ENCODE assay signal across 18 cellular contexts in genomic region chr12:68326720-68327119, GRCh38.
"Had no signal": no experiment of that assay in that cellular context is flagged by ENCODE, and none has a peak within 500 bp of the region (broad histone marks: within the 10 kb centered on the region; RNA-seq: fewer than 3 reads in every experiment).

No MANE protein-coding gene starts in this region.

- H3K27ac Mint-ChIP-seq: activated CD4-positive, alpha-beta memory T cell treated with anti-CD3 and anti-CD28 coated beads, Interleukin-2, amount 10 ng/mL, durations not matched to agents 7 days and 5 days; nephron; WTC11 had no signal

- H3K9me3 ChIP-seq: ascending aorta, esophagus squamous epithelium, suprapubic skin, upper lobe of right lung had no signal

- H3K27me3 Mint-ChIP-seq: activated CD4-positive, alpha-beta memory T cell treated with anti-CD3 and anti-CD28 coated beads, Interleukin-2, amount 10 ng/mL, durations not matched to agents 7 days and 5 days had no signal

- H3K9me3 Mint-ChIP-seq: activated CD4-positive, alpha-beta memory T cell treated with anti-CD3 and anti-CD28 coated beads, Interleukin-2, amount 10 ng/mL, durations not matched to agents 7 days and 5 days; nephron; WTC11 had no signal

- H3K4me3 Mint-ChIP-seq: activated CD4-positive, alpha-beta memory T cell treated with anti-CD3 and anti-CD28 coated beads, Interleukin-2, amount 10 ng/mL, durations not matched to agents 7 days and 5 days; nephron; WTC11 had no signal

- H3K4me3 ChIP-seq: ascending aorta, esophagus squamous epithelium, suprapubic skin, upper lobe of right lung had no signal

- H3K27me3 ChIP-seq: ascending aorta, esophagus squamous epithelium, suprapubic skin, upper lobe of right lung had no signal

- DNase-seq: activated CD4-positive, alpha-beta memory T cell treated with anti-CD3 and anti-CD28 coated beads, Interleukin-2, amount 10 ng/mL, durations not matched to agents 7 days and 5 days; activated CD4-positive, alpha-beta T cell treated with anti-CD3 and anti-CD28 coated beads for 4 hours; activated gamma-delta T cell; activated T-cell treated with anti-CD3 and anti-CD28 coated beads, Interleukin-2, amount 50 U/mL, for 48 hours; esophagus squamous epithelium; foreskin melanocyte; head of caudate nucleus; mesendoderm; occipital lobe; small intestine; stimulated activated CD4-positive, alpha-beta T cell treated with anti-CD3 and anti-CD28 coated beads, Interleukin-4, amount 100 ng/mL, for 4 hours; stimulated activated CD8-positive, alpha-beta memory T cell treated with anti-CD3 and anti-CD28 coated beads, Interleukin-4, amount 100 ng/mL, for 48 hours; stimulated activated naive CD8-positive, alpha-beta T cell treated with anti-CD3 and anti-CD28 coated beads, Interleukin-15, Interleukin-2, amounts not matched to agents 100 U/mL and 50 U/mL, for 24 hours; upper lobe of right lung had no signal

- H3K27ac ChIP-seq: ascending aorta, esophagus squamous epithelium, suprapubic skin, upper lobe of right lung had no signal

- ATAC-seq: stimulated activated naive CD8-positive, alpha-beta T cell treated with anti-CD3 and anti-CD28 coated beads, Interleukin-15, Interleukin-2, amounts not matched to agents 100 U/mL and 50 U/mL, for 24 hours; upper lobe of right lung; WTC11 had no signal
